28 cellular contexts compared by ENCODE assay signal in genomic region chr13:47800593-47800992, GRCh38.
"Had no signal": no experiment of that assay in that cellular context is flagged by ENCODE, and none has a peak within 500 bp of the region (broad histone marks: within the 10 kb centered on the region; RNA-seq: fewer than 3 reads in every experiment).

No MANE protein-coding gene starts in this region.

- H3K9me3 Mint-ChIP-seq: activated B cell treated with CpG ODN at 0.5 μM for 24 hours; activated CD4-positive, alpha-beta memory T cell treated with anti-CD3 and anti-CD28 coated beads for 36 hours; activated CD4-positive, alpha-beta T cell treated with anti-CD3 and anti-CD28 coated beads, Interleukin-2, amount 10 ng/mL, durations not matched to agents 24 days and 14 days; activated naive CD4-positive, alpha-beta T cell treated with anti-CD3 and anti-CD28 coated beads for 36 hours; activated T-cell treated with anti-CD3 and anti-CD28 coated beads, Interleukin-2, amount 50 U/mL, for 24 hours; activated T-helper 1 cell treated with anti-CD3 and anti-CD28 coated beads, Interleukin-12 subunit alpha, Interleukin-12 subunit beta, Interleukin-2, Interleukin-4 antibody, amounts not matched to agents 30 ng/mL and 10 ng/mL and 1 ng/mL, durations not matched to agents 14 hours and 24 hours and 36 hours; T-helper 2 cell treated with Interferon-gamma antibody and Interleukin-4, amounts not matched to agents 5 μg/mL and 100 μg/mL, for 36 hours had no signal

- H3K27me3 Mint-ChIP-seq: activated B cell treated with CpG ODN at 0.5 μM for 24 hours; activated CD4-positive, alpha-beta memory T cell treated with anti-CD3 and anti-CD28 coated beads for 36 hours; activated naive CD8-positive, alpha-beta T cell treated with anti-CD3 and anti-CD28 coated beads for 36 hours; activated T-cell treated with anti-CD3 and anti-CD28 coated beads, Interleukin-2, amount 50 U/mL, for 24 hours had no signal

- H3K36me3 Mint-ChIP-seq: activated CD4-positive, alpha-beta memory T cell treated with anti-CD3 and anti-CD28 coated beads for 36 hours; activated naive CD8-positive, alpha-beta T cell treated with anti-CD3 and anti-CD28 coated beads for 36 hours had no signal

- H3K9me3 ChIP-seq: adrenal gland, body of pancreas had no signal

- DNase-seq: activated B cell treated with CpG ODN at 0.5 μM for 24 hours; activated CD4-positive, alpha-beta memory T cell treated with anti-CD3 and anti-CD28 coated beads for 36 hours; activated CD4-positive, alpha-beta T cell treated with anti-CD3 and anti-CD28 coated beads for 4 hours; activated CD4-positive, alpha-beta T cell treated with anti-CD3 and anti-CD28 coated beads, Interleukin-2, amount 10 ng/mL, durations not matched to agents 24 days and 14 days; activated CD4-positive, alpha-beta T cell treated with anti-CD3 and anti-CD28 coated beads, Interleukin-2, amount 50 U/mL, for 1 hour; activated CD4-positive, alpha-beta T cell treated with anti-CD3 and anti-CD28 coated beads, Interleukin-2, amount 50 U/mL, for 4 hours; activated CD4-positive, CD25-positive, alpha-beta regulatory T cell treated with anti-CD3 and anti-CD28 coated beads, Interleukin-2, amount 50 U/mL, for 72 hours; activated CD8-positive, alpha-beta memory T cell treated with anti-CD3 and anti-CD28 coated beads, Interleukin-2, amount 50 U/mL, for 4 hours; activated effector memory CD4-positive, alpha-beta T cell treated with anti-CD3 and anti-CD28 coated beads, Interleukin-2, amount 50 U/mL, for 16 hours; activated gamma-delta T cell treated with Interleukin-2 at 50 U/mL for 16 hours; activated naive CD4-positive, alpha-beta T cell; activated naive CD4-positive, alpha-beta T cell treated with anti-CD3 and anti-CD28 coated beads for 36 hours; activated naive CD4-positive, alpha-beta T cell treated with anti-CD3 and anti-CD28 coated beads, Interleukin-2, amount 50 U/mL, for 16 hours; activated naive CD8-positive, alpha-beta T cell treated with anti-CD3 and anti-CD28 coated beads for 36 hours; activated T-cell treated with anti-CD3 and anti-CD28 coated beads, Interleukin-2, amount 50 U/mL, for 24 hours; activated T-cell treated with anti-CD3 and anti-CD28 coated beads, Interleukin-2, amount 50 U/mL, for 48 hours; adrenal gland; amniotic stem cell; aorta; body of pancreas; brain microvascular endothelial cell; central memory CD4-positive, alpha-beta T cell; SW 1271; T-helper 2 cell; T-helper 9 cell had no signal

- H3K4me3 Mint-ChIP-seq: activated B cell treated with CpG ODN at 0.5 μM for 24 hours; activated CD4-positive, alpha-beta memory T cell treated with anti-CD3 and anti-CD28 coated beads for 36 hours; activated CD4-positive, alpha-beta T cell treated with anti-CD3 and anti-CD28 coated beads, Interleukin-2, amount 10 ng/mL, durations not matched to agents 24 days and 14 days; activated naive CD4-positive, alpha-beta T cell treated with anti-CD3 and anti-CD28 coated beads for 36 hours; activated naive CD8-positive, alpha-beta T cell treated with anti-CD3 and anti-CD28 coated beads for 36 hours; activated T-cell treated with anti-CD3 and anti-CD28 coated beads, Interleukin-2, amount 50 U/mL, for 24 hours; activated T-helper 1 cell treated with anti-CD3 and anti-CD28 coated beads, Interleukin-12 subunit alpha, Interleukin-12 subunit beta, Interleukin-2, Interleukin-4 antibody, amounts not matched to agents 30 ng/mL and 10 ng/mL and 1 ng/mL, durations not matched to agents 14 hours and 24 hours and 36 hours; activated T-helper 17 cell treated with anti-CD3 and anti-CD28 coated beads, Interleukin-2, amount 50 U/mL, for 72 hours; T-helper 2 cell treated with Interferon-gamma antibody and Interleukin-4, amounts not matched to agents 5 μg/mL and 100 μg/mL, for 36 hours had no signal

- H3K27ac Mint-ChIP-seq: activated B cell treated with CpG ODN at 0.5 μM for 24 hours; activated CD4-positive, alpha-beta memory T cell treated with anti-CD3 and anti-CD28 coated beads for 36 hours; activated CD4-positive, alpha-beta T cell treated with anti-CD3 and anti-CD28 coated beads, Interleukin-2, amount 10 ng/mL, durations not matched to agents 24 days and 14 days; activated naive CD4-positive, alpha-beta T cell treated with anti-CD3 and anti-CD28 coated beads for 36 hours; activated naive CD8-positive, alpha-beta T cell treated with anti-CD3 and anti-CD28 coated beads for 36 hours; activated T-cell treated with anti-CD3 and anti-CD28 coated beads, Interleukin-2, amount 50 U/mL, for 24 hours; activated T-helper 1 cell treated with anti-CD3 and anti-CD28 coated beads, Interleukin-12 subunit alpha, Interleukin-12 subunit beta, Interleukin-2, Interleukin-4 antibody, amounts not matched to agents 30 ng/mL and 10 ng/mL and 1 ng/mL, durations not matched to agents 14 hours and 24 hours and 36 hours; activated T-helper 17 cell treated with anti-CD3 and anti-CD28 coated beads, Interleukin-2, amount 50 U/mL, for 72 hours; T-helper 2 cell treated with Interferon-gamma antibody and Interleukin-4, amounts not matched to agents 5 μg/mL and 100 μg/mL, for 36 hours had no signal

- H3K4me1 Mint-ChIP-seq: activated B cell treated with CpG ODN at 0.5 μM for 24 hours; activated CD4-positive, alpha-beta T cell treated with anti-CD3 and anti-CD28 coated beads, Interleukin-2, amount 10 ng/mL, durations not matched to agents 24 days and 14 days; activated naive CD8-positive, alpha-beta T cell treated with anti-CD3 and anti-CD28 coated beads for 36 hours; activated T-helper 17 cell treated with anti-CD3 and anti-CD28 coated beads, Interleukin-2, amount 50 U/mL, for 72 hours had no signal

- ATAC-seq: activated T-helper 17 cell treated with anti-CD3 and anti-CD28 coated beads, Interleukin-2, amount 50 U/mL, for 72 hours; body of pancreas had no signal
